Comparison of ENCODE assay signal across 27 cellular contexts in the genomic region with DNA sequence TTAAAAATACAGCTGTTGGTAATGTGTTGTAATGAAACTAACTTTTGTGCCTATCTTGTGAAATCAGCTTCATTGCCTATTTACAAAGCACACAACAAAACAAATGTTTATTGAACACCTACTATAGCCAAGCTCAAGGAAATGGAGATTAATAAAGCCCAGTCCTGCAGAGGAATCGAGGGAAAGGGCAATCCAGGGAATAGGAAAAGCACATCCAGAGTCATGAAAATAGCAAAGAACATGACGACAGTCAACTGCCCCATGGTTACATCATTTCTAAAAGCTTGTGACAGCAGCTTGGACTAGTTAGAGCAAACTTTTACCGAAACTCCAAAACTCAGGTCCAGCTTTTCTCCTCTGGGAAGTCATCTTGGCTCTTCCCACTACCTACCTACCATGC.
"Had no signal": no experiment of that assay in that cellular context is flagged by ENCODE, and none has a peak within 500 bp of the region (broad histone marks: within the 10 kb centered on the region; RNA-seq: fewer than 3 reads in every experiment).

No MANE protein-coding gene starts in this region.

- H3K27ac ChIP-seq: ascending aorta, body of pancreas, SK-N-MC had no signal

- H3K9me3 Mint-ChIP-seq: activated T-cell treated with anti-CD3 and anti-CD28 coated beads, Interleukin-2, amount 50 U/mL, for 4 hours had no signal

- H3K27ac Mint-ChIP-seq: activated naive CD4-positive, alpha-beta T cell treated with anti-CD3 and anti-CD28 coated beads, Interleukin-2, amount 50 U/mL, for 72 hours; activated naive CD8-positive, alpha-beta T cell treated with anti-CD3 and anti-CD28 coated beads, Interleukin-2, amount 50 U/mL, for 24 hours; T-helper 1 cell treated with Interleukin-12 subunit alpha and Interleukin-12 subunit beta and Interleukin-4 antibody, amounts not matched to agents 30 μg/mL and 1 μg/mL, for 36 hours had no signal

- H3K36me3 ChIP-seq: ascending aorta had no signal

- DNase-seq: activated CD4-positive, alpha-beta T cell treated with anti-CD3 and anti-CD28 coated beads for 48 hours; activated CD4-positive, alpha-beta T cell treated with anti-CD3 and anti-CD28 coated beads, Interleukin-2, amount 50 U/mL, for 4 hours; activated CD4-positive, CD25-positive, alpha-beta regulatory T cell treated with anti-CD3 and anti-CD28 coated beads, Interleukin-2, amount 50 U/mL, for 72 hours; activated CD8-positive, alpha-beta memory T cell treated with anti-CD3 and anti-CD28 coated beads for 24 hours; activated effector memory CD4-positive, alpha-beta T cell treated with anti-CD3 and anti-CD28 coated beads, Interleukin-2, amount 50 U/mL, for 16 hours; activated naive CD4-positive, alpha-beta T cell treated with Interleukin-2 at 50 U/mL for 16 hours; activated naive CD8-positive, alpha-beta T cell treated with anti-CD3 and anti-CD28 coated beads, Interleukin-2, amount 50 U/mL, for 24 hours; activated T-cell treated with anti-CD3 and anti-CD28 coated beads, Interleukin-2, amount 50 U/mL, for 4 hours; amniotic stem cell; body of pancreas; KG1; NCI-H1048; NCI-H146; NCI-H187 treated with DMSO at 0.1 percent for 48 hours; NCI-H2081 treated with DMSO at 0.1 percent for 48 hours; NCI-H2171; NCI-H2227 treated with DMSO at 0.1 percent for 48 hours; NCI-H526; NCI-H82; OCI-M1; RPMI8226 had no signal

- H3K9me3 ChIP-seq: ascending aorta, body of pancreas had no signal

- H3K27me3 ChIP-seq: ascending aorta, body of pancreas had no signal

- H3K4me3 ChIP-seq: ascending aorta, body of pancreas, SK-N-MC had no signal

- H3K4me3 Mint-ChIP-seq: activated naive CD8-positive, alpha-beta T cell treated with anti-CD3 and anti-CD28 coated beads, Interleukin-2, amount 50 U/mL, for 24 hours; activated T-cell treated with anti-CD3 and anti-CD28 coated beads, Interleukin-2, amount 50 U/mL, for 4 hours; T-helper 1 cell treated with Interleukin-12 subunit alpha and Interleukin-12 subunit beta and Interleukin-4 antibody, amounts not matched to agents 30 μg/mL and 1 μg/mL, for 36 hours had no signal

- H3K4me1 ChIP-seq: ascending aorta, body of pancreas had no signal

- ATAC-seq: activated naive CD4-positive, alpha-beta T cell treated with anti-CD3 and anti-CD28 coated beads, Interleukin-2, amount 50 U/mL, for 72 hours; activated naive CD8-positive, alpha-beta T cell treated with anti-CD3 and anti-CD28 coated beads, Interleukin-2, amount 50 U/mL, for 24 hours; activated T-cell treated with anti-CD3 and anti-CD28 coated beads, Interleukin-2, amount 50 U/mL, for 4 hours; body of pancreas; Panc1; Right ventricle myocardium inferior had no signal
